9 cellular contexts compared by ENCODE assay signal in the genomic region with DNA sequence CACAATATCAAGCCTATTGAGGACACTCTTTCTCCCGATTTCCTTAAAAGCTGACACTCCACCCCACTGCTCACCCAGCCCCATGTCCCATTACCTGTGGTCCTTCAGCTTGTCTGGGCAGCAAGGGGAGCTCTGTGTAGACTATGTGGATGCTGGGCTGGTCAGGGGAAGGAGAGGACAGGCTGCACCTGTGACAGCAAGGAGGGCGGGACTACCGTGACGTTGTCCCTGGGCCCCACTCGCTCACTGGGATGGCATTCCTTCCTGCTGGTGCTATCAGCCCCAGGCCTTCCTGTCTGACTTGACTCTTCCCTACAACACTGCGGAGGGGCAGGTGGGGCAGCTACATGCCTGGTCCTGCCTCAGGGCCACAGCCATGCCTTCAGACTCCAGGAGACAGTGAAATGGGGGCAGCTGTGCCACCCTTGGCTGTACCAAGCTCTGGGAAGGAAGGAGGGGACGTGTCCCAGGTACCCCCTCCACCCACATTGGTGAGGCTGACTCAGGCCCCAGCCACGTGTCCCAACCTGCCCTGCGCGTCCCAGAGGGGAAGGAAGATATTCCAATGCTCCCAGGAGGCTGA. TPM values are rescaled to one million over a fixed set of nuclear protein-coding genes. Genes with fewer than 3 reads are reported as not detected.
DNase-seq lines count a peak whose midpoint lies in the region; ATAC-seq, FAIRE-seq and TF ChIP-seq lines count a peak whose summit lies in the region.
"Had no signal": no experiment of that assay in that cellular context is flagged by ENCODE, and none has a peak within 500 bp of the region (broad histone marks: within the 10 kb centered on the region; RNA-seq: fewer than 3 reads in every experiment).

A gene with protein sequence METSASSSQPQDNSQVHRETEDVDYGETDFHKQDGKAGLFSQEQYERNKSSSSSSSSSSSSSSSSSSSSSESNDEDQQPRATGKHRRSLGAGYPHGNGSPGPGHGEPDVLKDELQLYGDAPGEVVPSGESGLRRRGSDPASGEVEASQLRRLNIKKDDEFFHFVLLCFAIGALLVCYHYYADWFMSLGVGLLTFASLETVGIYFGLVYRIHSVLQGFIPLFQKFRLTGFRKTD (minus strand): TSS at position 163 of the 583 bp plus-strand sequence. CDS start 9,427 bp downstream, outside the sequence.

- peak within 1 kb of the TSS; percentile 39 for H3K9ac ChIP-seq in neuronal stem cell (ENCODE audit: low read depth, low read length, poor library complexity)

- H4K8ac ChIP-seq in neuronal stem cell (ENCODE audit: low read depth, low read length) = peak within 1 kb of the TSS; percentile 52

- no peaks in the 10 kb centered on the region for H3K79me1 ChIP-seq in neuronal stem cell (ENCODE audit: low read depth, low read length)

- CTCF ChIA-PET in A549 (lab: Yijun Ruan, JAX) = interaction anchor here (0.5 to 1.4 kb wide), 6 partner anchors 9 to 887 kb away, joined by 3 to 5 read pairs (median 3); no protein-coding TSS in a partner anchor

- H3K27ac ChIP-seq in A549 = peak within 1 kb of the TSS in 1 of 2 experiments; percentile 79; a peak in 4 of 6 replicates
- H3K27ac ChIP-seq in coronary artery = peak within 1 kb of the TSS; percentile 69 to 71
- H3K27ac ChIP-seq in neuronal stem cell (replicated peaks; ENCODE audit: low read length) = no peak within 1 kb of the TSS

- H3K14ac ChIP-seq in neuronal stem cell (ENCODE audit: low read length) = no peak within 1 kb of the TSS

- no peak for ATAC-seq in A549
- no peak for ATAC-seq in GM18868 (IDR thresholded peaks at IDR 0.05; ENCODE audit: unreplicated experiment)
- no peak for ATAC-seq in HG03342 (IDR thresholded peaks at IDR 0.05; ENCODE audit: unreplicated experiment)

- no peak within 1 kb of the TSS for H4K91ac ChIP-seq in neuronal stem cell (ENCODE audit: low read depth, low read length, poor library complexity)

- H2BK5ac ChIP-seq in neuronal stem cell (ENCODE audit: low read length) = no peak within 1 kb of the TSS

- TF ChIP-seq EP300 in A549 (IDR thresholded peaks at IDR 0.05) (no peak), Ishikawa (IDR thresholded peaks at IDR 0.05; ENCODE audit: borderline replicate concordance) (no peak)

- no peak within 1 kb of the TSS for H2BK120ac ChIP-seq in neuronal stem cell (ENCODE audit: low read depth, low read length)

- H3K4me3 ChIP-seq in A549 (no peak within 1 kb of the TSS), coronary artery (peak within 1 kb of the TSS; percentile 27), neuronal stem cell (ENCODE audit: low read length in 2 of 2) (peak within 1 kb of the TSS in 1 of 2 donors; percentile 41)

- H3K4ac ChIP-seq in neuronal stem cell (ENCODE audit: low read length) = no peak within 1 kb of the TSS

- H2AFZ ChIP-seq in neuronal stem cell (ENCODE audit: low read length) = peak within 1 kb of the TSS; percentile 62

- peak within 1 kb of the TSS; percentile 64 for H2BK12ac ChIP-seq in neuronal stem cell (ENCODE audit: low read length)

- TF ChIP-seq POLR2A in A549 (IDR thresholded peaks at IDR 0.05; ENCODE audit: low read length) = no peak

- H3K4me2 ChIP-seq in A549 (peak within 1 kb of the TSS; percentile 29; the same call in 1 of the 3 replicates), neuronal stem cell (ENCODE audit: insufficient read depth, low read length, poor library complexity, severe bottlenecking) (no peak within 1 kb of the TSS)

- no peak for TF ChIP-seq CTCF in A549 (IDR thresholded peaks at IDR 0.05)
- TF ChIP-seq CTCF in coronary artery (IDR thresholded peaks at IDR 0.05) = no peak

- no peaks in the 10 kb centered on the region for H3K9me3 ChIP-seq in A549
- no peaks in the 10 kb centered on the region for H3K9me3 ChIP-seq in neuronal stem cell (replicated peaks in 1 of 2; ENCODE audit: control insufficient read depth in 2 of 2, insufficient read depth in 1 of 2, low read depth in 1 of 2, low read length in 2 of 2)

- peak within 1 kb of the TSS; percentile 58 for H3K18ac ChIP-seq in neuronal stem cell (ENCODE audit: low read length)

- peak within 1 kb of the TSS; percentile 49 for H3K23ac ChIP-seq in neuronal stem cell (ENCODE audit: low read depth, low read length, poor library complexity)

- no peak for FAIRE-seq in A549 (lab: Jason Lieb, UNC)

- no peaks in the 10 kb centered on the region for H3K36me3 ChIP-seq in neuronal stem cell (replicated peaks in 1 of 2; ENCODE audit: control insufficient read depth in 2 of 2, insufficient read depth in 2 of 2, low read length in 2 of 2)

- H2BK15ac ChIP-seq in neuronal stem cell (ENCODE audit: low read length) = peak within 1 kb of the TSS; percentile 75

- peaks cover 0 to 6% (median 0%) of the 10 kb centered on the region in 3 experiments for H3K27me3 ChIP-seq in neuronal stem cell (ENCODE audit: control insufficient read depth in 3 of 3, insufficient read depth in 3 of 3, low read depth in 1 of 3, low read length in 3 of 3)

- TF ChIP-seq RAD21 in A549 (conservative IDR thresholded peaks at IDR 0.05 in 1 of 2, IDR thresholded peaks at IDR 0.05 in 1 of 2) (no peak), Ishikawa (IDR thresholded peaks at IDR 0.05; ENCODE audit: low read depth) (no peak)

- peak within 1 kb of the TSS; percentile 22 for H2AK5ac ChIP-seq in neuronal stem cell (ENCODE audit: low read depth, low read length)

- DNase-seq in A549 (ENCODE audit: low read depth in 1 of 2, low spot score in 1 of 2) (peak in 1 of 2 experiments; percentile 32), coronary artery (ENCODE audit: low spot score) (no peak), neuronal stem cell (ENCODE audit: low spot score) (no peak), dermis blood vessel endothelial cell (no peak), NOMO-1 treated with DMSO at 0.1 percent for 48 hours (lab: John Stamatoyannopoulos, UW; ENCODE audit: unreplicated experiment) (no peak)
- DNase-seq: CD4-positive, alpha-beta T cell had no signal

- WGBS in A549 (ENCODE audit: missing lambda C conversion rate) = 71% methylated on average over 10 of the region's 10 CpGs
- WGBS in neuronal stem cell (ENCODE audit: extremely low coverage in 2 of 2, insufficient read length in 2 of 2, insufficient replicate concordance in 1 of 2), 2 donors = no CpG with 5 or more reads among the region's 10 CpGs

- peaks cover 34% of the 10 kb centered on the region for H3K4me1 ChIP-seq in A549
- peaks cover 0 to 3% of the 10 kb centered on the region in 2 donors for H3K4me1 ChIP-seq in neuronal stem cell (ENCODE audit: control insufficient read depth in 2 of 2, insufficient read depth in 1 of 2, low read depth in 1 of 2, low read length in 2 of 2)

- POLR2A ChIA-PET in A549 (lab: Yijun Ruan, JAX) = no interaction called here

TF ChIP-seq in A549, 52 proteins besides CTCF, POLR2A, EP300 and RAD21:
- TF ChIP-seq NPAS2 (CRISPR knock-in tag; IDR thresholded peaks at IDR 0.05; ENCODE audit: borderline replicate concordance) (no peak), FOSB (CRISPR knock-in tag; IDR thresholded peaks at IDR 0.05) (no peak), HDAC2 (IDR thresholded peaks at IDR 0.05) (no peak), CBX2 (IDR thresholded peaks at IDR 0.05; ENCODE audit: borderline replicate concordance, low read depth) (no peak), HEYL (CRISPR knock-in tag; IDR thresholded peaks at IDR 0.05) (no peak), NR3C1 (IDR thresholded peaks at IDR 0.05) (no peak)
- TF ChIP-seq, protein P1, sequence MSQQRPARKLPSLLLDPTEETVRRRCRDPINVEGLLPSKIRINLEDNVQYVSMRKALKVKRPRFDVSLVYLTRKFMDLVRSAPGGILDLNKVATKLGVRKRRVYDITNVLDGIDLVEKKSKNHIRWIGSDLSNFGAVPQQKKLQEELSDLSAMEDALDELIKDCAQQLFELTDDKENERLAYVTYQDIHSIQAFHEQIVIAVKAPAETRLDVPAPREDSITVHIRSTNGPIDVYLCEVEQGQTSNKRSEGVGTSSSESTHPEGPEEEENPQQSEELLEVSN (IDR thresholded peaks at IDR 0.05; ENCODE audit: borderline replicate concordance, low read depth) = no peak
- TF ChIP-seq, protein P2, sequence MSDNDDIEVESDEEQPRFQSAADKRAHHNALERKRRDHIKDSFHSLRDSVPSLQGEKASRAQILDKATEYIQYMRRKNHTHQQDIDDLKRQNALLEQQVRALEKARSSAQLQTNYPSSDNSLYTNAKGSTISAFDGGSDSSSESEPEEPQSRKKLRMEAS (IDR thresholded peaks at IDR 0.05) = no peak
TF ChIP-seq in A549: peak in this region for 0.

TF ChIP-seq in Ishikawa, 13 proteins besides CTCF, POLR2A, EP300 and RAD21 (continues in another document):
- TF ChIP-seq, protein P3, sequence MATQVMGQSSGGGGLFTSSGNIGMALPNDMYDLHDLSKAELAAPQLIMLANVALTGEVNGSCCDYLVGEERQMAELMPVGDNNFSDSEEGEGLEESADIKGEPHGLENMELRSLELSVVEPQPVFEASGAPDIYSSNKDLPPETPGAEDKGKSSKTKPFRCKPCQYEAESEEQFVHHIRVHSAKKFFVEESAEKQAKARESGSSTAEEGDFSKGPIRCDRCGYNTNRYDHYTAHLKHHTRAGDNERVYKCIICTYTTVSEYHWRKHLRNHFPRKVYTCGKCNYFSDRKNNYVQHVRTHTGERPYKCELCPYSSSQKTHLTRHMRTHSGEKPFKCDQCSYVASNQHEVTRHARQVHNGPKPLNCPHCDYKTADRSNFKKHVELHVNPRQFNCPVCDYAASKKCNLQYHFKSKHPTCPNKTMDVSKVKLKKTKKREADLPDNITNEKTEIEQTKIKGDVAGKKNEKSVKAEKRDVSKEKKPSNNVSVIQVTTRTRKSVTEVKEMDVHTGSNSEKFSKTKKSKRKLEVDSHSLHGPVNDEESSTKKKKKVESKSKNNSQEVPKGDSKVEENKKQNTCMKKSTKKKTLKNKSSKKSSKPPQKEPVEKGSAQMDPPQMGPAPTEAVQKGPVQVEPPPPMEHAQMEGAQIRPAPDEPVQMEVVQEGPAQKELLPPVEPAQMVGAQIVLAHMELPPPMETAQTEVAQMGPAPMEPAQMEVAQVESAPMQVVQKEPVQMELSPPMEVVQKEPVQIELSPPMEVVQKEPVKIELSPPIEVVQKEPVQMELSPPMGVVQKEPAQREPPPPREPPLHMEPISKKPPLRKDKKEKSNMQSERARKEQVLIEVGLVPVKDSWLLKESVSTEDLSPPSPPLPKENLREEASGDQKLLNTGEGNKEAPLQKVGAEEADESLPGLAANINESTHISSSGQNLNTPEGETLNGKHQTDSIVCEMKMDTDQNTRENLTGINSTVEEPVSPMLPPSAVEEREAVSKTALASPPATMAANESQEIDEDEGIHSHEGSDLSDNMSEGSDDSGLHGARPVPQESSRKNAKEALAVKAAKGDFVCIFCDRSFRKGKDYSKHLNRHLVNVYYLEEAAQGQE (IDR thresholded peaks at IDR 0.05; ENCODE audit: low read depth) = no peak

RNA-seq across cellular contexts. Expression of the gene that starts here (rescaled TPM):
- polyA plus RNA-seq in A549 (2011; rRNA removed) = 0.13 and 0.32 TPM in 2 replicates
- 0.29 and 0.38 TPM in 2 replicates for polyA plus RNA-seq in A549 (2012; cell fraction: cytosol; rRNA removed)
- 0.05 and 0.16 TPM in 2 replicates for polyA plus RNA-seq in A549 (2012; cell fraction: nucleus; rRNA removed)
- polyA plus RNA-seq in A549 (2017; fragmentation: RNase III; extraction: RNeasy Plus Mini Kit Qiagen cat#74134 plus additional on column Dnase treatment) = 0.07 to 0.42 TPM (median 0.18 TPM) in 3 replicates
- 1.1 TPM in 1 of 2 replicates, not detected in the other for polyA minus RNA-seq in A549 (2011; rRNA and poly(A)+ RNA removed)
- 0.03 TPM for polyA plus RNA-seq in neuronal stem cell (2013, experiment 1 of 2)
- polyA plus RNA-seq in neuronal stem cell (2013, experiment 2 of 2) = not detected
- total RNA-seq in dermis blood vessel endothelial cell = not detected in 2 replicates
- total RNA-seq: CD4-positive, alpha-beta T cell had no signal
